9 cellular contexts compared by ENCODE assay signal in the genomic region with DNA sequence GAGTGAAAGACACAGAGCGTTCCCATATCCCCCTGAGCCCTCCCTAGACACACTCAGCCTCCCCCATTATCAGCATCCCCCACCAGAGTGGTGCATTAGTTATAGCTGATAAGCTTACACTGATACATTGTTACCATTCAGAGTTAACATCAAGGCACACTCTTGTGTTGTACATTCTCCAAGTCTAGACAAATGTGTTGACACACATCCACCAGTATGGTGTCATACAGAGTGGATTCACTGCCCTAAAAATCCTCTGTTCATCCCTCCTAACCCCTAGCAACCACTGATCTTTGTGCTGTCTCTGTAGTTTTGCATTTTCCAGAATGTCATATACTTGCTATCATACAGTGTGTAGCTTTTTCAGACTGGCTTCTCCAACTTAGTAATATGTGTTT.
DNase-seq lines count a peak whose midpoint lies in the region; ATAC-seq, FAIRE-seq and TF ChIP-seq lines count a peak whose summit lies in the region.
"Had no signal": no experiment of that assay in that cellular context is flagged by ENCODE, and none has a peak within 500 bp of the region (broad histone marks: within the 10 kb centered on the region; RNA-seq: fewer than 3 reads in every experiment).

No MANE protein-coding gene starts in this region.

- no peak overlapping the region for H3K4me3 ChIP-seq in fibroblast of villous mesenchyme (ENCODE audit: low read depth, low read length)
- no peak overlapping the region for H3K4me3 ChIP-seq in skin epidermis

- ATAC-seq in GM19455 (IDR thresholded peaks at IDR 0.05; ENCODE audit: unreplicated experiment) (peak; percentile 30), T-helper 17 cell (peak; percentile 12), GM21786 (IDR thresholded peaks at IDR 0.05; ENCODE audit: unreplicated experiment) (no peak)
- ATAC-seq: HCT116 had no signal

- FAIRE-seq in D721Med (lab: Jason Lieb, UNC) = no peak

- DNase-seq in T-helper 17 cell = no peak
- peak; percentile 24 for DNase-seq in fibroblast of villous mesenchyme (ENCODE audit: low read depth)
- no peak for DNase-seq in MV-4-11 (lab: John Stamatoyannopoulos, UW)
- no peak for DNase-seq in D721Med (ENCODE audit: insufficient read length, low spot score)
- no peak for DNase-seq in posterior cingulate gyrus

- H3K36me3 Mint-ChIP-seq in T-helper 17 cell (ENCODE audit: low read depth) = no peaks in the 10 kb centered on the region

- H3K27me3 Mint-ChIP-seq in T-helper 17 cell = no peaks in the 10 kb centered on the region

- peak overlapping the region in 12 of 21 experiments; percentile 14 to 83 (median 64) for H3K27ac ChIP-seq in skin epidermis

- peaks cover 29% of the 10 kb centered on the region for H3K4me1 Mint-ChIP-seq in T-helper 17 cell

- peak overlapping the region; percentile 90 for H3K4me3 Mint-ChIP-seq in T-helper 17 cell

- TF ChIP-seq CTCF in fibroblast of villous mesenchyme (IDR thresholded peaks at IDR 0.05; ENCODE audit: insufficient read depth, low read depth, low read length) = no peak
- TF ChIP-seq CTCF in D721Med (IDR thresholded peaks at IDR 0.05; ENCODE audit: insufficient read depth, missing control alignments) = no peak

- H3K9me3 ChIP-seq in T-helper 17 cell (ENCODE audit: control insufficient read depth, low read length, poor library complexity, severe bottlenecking) = no peaks in the 10 kb centered on the region

- intact Hi-C loops in posterior cingulate gyrus (cut with DNase I) = no loop called here

- H3K27ac Mint-ChIP-seq in T-helper 17 cell = peak overlapping the region; percentile 98
